ENCODE assay signal across 8 cellular contexts in the genomic region with DNA sequence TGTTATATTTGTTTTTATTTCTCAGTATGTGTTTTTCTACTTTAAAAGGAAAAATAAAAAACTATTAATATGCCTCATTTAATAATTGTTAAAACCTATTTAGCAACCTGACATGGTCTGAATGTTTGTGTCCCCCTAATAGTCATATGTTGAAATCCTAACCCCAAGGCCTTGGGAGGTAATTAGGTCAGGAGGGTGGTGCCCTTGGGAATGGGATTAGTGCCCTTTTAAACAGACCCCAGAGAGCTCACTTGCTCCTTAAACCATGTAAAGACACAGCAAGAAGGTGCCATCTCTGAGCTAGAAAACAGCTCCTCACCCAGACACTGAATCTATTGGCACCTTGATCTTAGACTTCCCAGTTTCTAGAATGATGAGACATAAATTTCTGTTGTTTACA.
"Had no signal": no experiment of that assay in that cellular context is flagged by ENCODE, and none has a peak within 500 bp of the region (broad histone marks: within the 10 kb centered on the region; RNA-seq: fewer than 3 reads in every experiment).

No MANE protein-coding gene starts in this region.

- H3K27ac Mint-ChIP-seq: IgD-negative memory B cell had no signal

- DNase-seq: IMR-90, KBM-7, KG1 had no signal

- H3K4me1 Mint-ChIP-seq: IgD-negative memory B cell had no signal

- H3K9ac ChIP-seq: KMS-11 had no signal

- H3K4me3 ChIP-seq: K562 had no signal

- H3K27me3 Mint-ChIP-seq: IgD-negative memory B cell had no signal

- H3K27ac ChIP-seq: HL-60, KMS-11 had no signal

- FAIRE-seq: HTR-8/SVneo, K562 had no signal

- H3K4me3 Mint-ChIP-seq: IgD-negative memory B cell had no signal

- ATAC-seq: K562 had no signal

- H3K4me2 ChIP-seq: KMS-11 had no signal

- H3K36me3 Mint-ChIP-seq: IgD-negative memory B cell had no signal
